Comparison of ENCODE assay signal across 19 cellular contexts in the genomic region with DNA sequence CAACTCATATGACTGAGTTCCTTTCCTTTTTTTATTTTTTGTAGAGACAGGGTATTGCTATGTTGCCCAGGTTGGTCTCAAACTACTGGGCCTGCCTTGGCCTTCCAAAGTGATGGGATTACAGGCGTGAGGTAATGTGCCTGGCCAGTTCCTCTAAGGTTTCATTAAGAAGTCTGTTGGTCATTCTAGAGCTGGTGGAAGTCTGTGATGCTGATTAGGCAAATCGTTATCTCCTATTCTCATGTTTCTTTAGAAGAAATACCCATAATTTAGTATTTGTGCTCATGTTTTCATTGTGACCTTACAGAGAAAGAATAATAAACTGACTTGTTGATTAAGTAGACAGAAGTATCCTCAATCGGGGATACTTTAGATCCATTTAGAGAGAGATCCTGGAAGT.
DNase-seq lines count a peak whose midpoint lies in the region; ATAC-seq, FAIRE-seq and TF ChIP-seq lines count a peak whose summit lies in the region.
"Had no signal": no experiment of that assay in that cellular context is flagged by ENCODE, and none has a peak within 500 bp of the region (broad histone marks: within the 10 kb centered on the region; RNA-seq: fewer than 3 reads in every experiment).

No MANE protein-coding gene starts in this region.

- ATAC-seq in HepG2: no peak
- no peak for ATAC-seq in right lobe of liver
- ATAC-seq in WTC11: 0 out of 2 replicates have a peak, but pooled peaks have one; percentile 19
- ATAC-seq in HG02852 (IDR thresholded peaks at IDR 0.05; ENCODE audit: unreplicated experiment): no peak
- no peak for ATAC-seq in HG03432 (IDR thresholded peaks at IDR 0.05; ENCODE audit: unreplicated experiment)
- ATAC-seq: CD8-positive, alpha-beta T cell had no signal

- H3K27me3 Mint-ChIP-seq in WTC11 (ENCODE audit: low read depth): no peaks in the 10 kb centered on the region

- H3K4me3 ChIP-seq in HepG2 (replicated peaks in 1 of 3; ENCODE audit: insufficient read depth in 1 of 3, low read depth in 2 of 3, low read length in 3 of 3): no peak overlapping the region
- H3K4me3 ChIP-seq in right lobe of liver: no peak overlapping the region
- no peak overlapping the region for H3K4me3 ChIP-seq in mesendoderm (ENCODE audit: low read length)
- H3K4me3 ChIP-seq: BLaER1 had no signal

- peak overlapping the region; percentile 40 for H4K8ac ChIP-seq in mesendoderm (ENCODE audit: low read depth, low read length)

- CTCF ChIA-PET in HepG2 (lab: Yijun Ruan, JAX; ENCODE audit: low intra/inter-chr PET ratio, low total read pairs): no interaction called here
- CTCF ChIA-PET in WTC11 (lab: Charles Lee): interaction anchor here (1.3 kb wide), 1 partner anchor 270 kb away, joined by 4 read pairs; no protein-coding TSS in a partner anchor

- WGBS in HepG2 (ENCODE audit: low lambda C conversion rate): 95% methylated on average over 3 of the region's 3 CpGs
- 79% methylated on average over 3 of the region's 3 CpGs for WGBS in right lobe of liver (ENCODE audit: insufficient coverage, low coverage, low lambda C conversion rate, missing lambda C conversion rate)
- no CpG with 5 or more reads among the region's 3 CpGs for WGBS in mesendoderm (ENCODE audit: extremely low coverage, insufficient coverage, low lambda C conversion rate)

- no peaks in the 10 kb centered on the region for H4K20me1 ChIP-seq in HepG2 (ENCODE audit: insufficient read depth, low read length)
- H4K20me1 ChIP-seq: BLaER1 had no signal

- no TSS peak for BruUV-seq in HepG2 (replicated peaks; lab: Mats Ljungman, UMichigan)

- H3K36me3 Mint-ChIP-seq in WTC11: peaks cover 3% of the 10 kb centered on the region; the same call in 1 of the 2 replicates

- no peak for TF ChIP-seq EP300 in HepG2 (IDR thresholded peaks at IDR 0.05; ENCODE audit: low read depth in 2 of 2, low read length in 2 of 2)
- no peak for TF ChIP-seq EP300 in HepG2 (CRISPR knock-in tag; IDR thresholded peaks at IDR 0.05; ENCODE audit: borderline replicate concordance)

- H3K4me2 ChIP-seq in HepG2 (ENCODE audit: low read depth, low read length) (no peak overlapping the region), mesendoderm (ENCODE audit: low read length) (no peak overlapping the region)

- H3K18ac ChIP-seq in mesendoderm (ENCODE audit: low read length): no peak overlapping the region

- H4K5ac ChIP-seq in mesendoderm (ENCODE audit: low read length): no peak overlapping the region

- H3K36me3 ChIP-seq in HepG2 (replicated peaks in 1 of 2; ENCODE audit: control insufficient read depth in 1 of 2, insufficient read depth in 2 of 2, low read length in 2 of 2) (peaks cover 3 to 25% of the 10 kb centered on the region in 2 experiments; a peak in 4 of 5 replicates), right lobe of liver (no peaks in the 10 kb centered on the region), mesendoderm (ENCODE audit: control insufficient read depth, insufficient read depth, low read length) (peaks cover 1% of the 10 kb centered on the region)
- H3K36me3 ChIP-seq: BE2C had no signal

- H3K9me3 ChIP-seq in HepG2 (ENCODE audit: low read length): no peaks in the 10 kb centered on the region
- H3K9me3 ChIP-seq in right lobe of liver: no peaks in the 10 kb centered on the region
- H3K9me3 ChIP-seq: BE2C, BLaER1, Caco-2 had no signal

- H3K9me3 Mint-ChIP-seq in WTC11: 0 out of 2 replicates have a peak, but pooled peaks cover 4% of the 10 kb centered on the region
- H3K9me3 Mint-ChIP-seq: CD4-positive, alpha-beta T cell; CD8-positive, alpha-beta T cell had no signal

- H3K9ac ChIP-seq in HepG2 (ENCODE audit: insufficient read depth, low read depth, low read length) (no peak overlapping the region), mesendoderm (ENCODE audit: low read length) (no peak overlapping the region)
- H3K9ac ChIP-seq: BLaER1 had no signal

- H2BK15ac ChIP-seq in mesendoderm (replicated peaks; ENCODE audit: low read depth): no peak overlapping the region

- H3K4ac ChIP-seq in mesendoderm (ENCODE audit: low read depth, low read length): no peak overlapping the region

- intact Hi-C loops in HepG2 (cut with micrococcal nuclease; ENCODE audit: unreplicated experiment) (loop anchor here (1.0 kb wide), 1 partner anchor 262 kb away; no protein-coding TSS in a partner anchor), right lobe of liver (cut with DNase I) (no loop called here)

- peaks cover 24% of the 10 kb centered on the region for H3K4me1 Mint-ChIP-seq in WTC11

- H3K27me3 ChIP-seq in HepG2 (ENCODE audit: control insufficient read depth in 1 of 2, insufficient read depth in 2 of 2, low read length in 2 of 2) (no peaks in the 10 kb centered on the region), right lobe of liver (no peaks in the 10 kb centered on the region), mesendoderm (ENCODE audit: insufficient read depth, low read length, poor library complexity) (no peaks in the 10 kb centered on the region)
- H3K27me3 ChIP-seq: BE2C, BLaER1 had no signal

- no peak overlapping the region for H3K4me3 Mint-ChIP-seq in WTC11
- H3K4me3 Mint-ChIP-seq: CD4-positive, alpha-beta T cell; CD8-positive, alpha-beta T cell had no signal

- no peak overlapping the region for H2BK120ac ChIP-seq in mesendoderm (ENCODE audit: low read depth, low read length)

- H3K79me1 ChIP-seq in mesendoderm (ENCODE audit: low read length): no peaks in the 10 kb centered on the region

- H3K4me1 ChIP-seq in HepG2 (ENCODE audit: insufficient read depth, low read length) (no peaks in the 10 kb centered on the region), right lobe of liver (no peaks in the 10 kb centered on the region), mesendoderm (ENCODE audit: control insufficient read depth, low read depth, low read length) (no peaks in the 10 kb centered on the region)
- H3K4me1 ChIP-seq: BE2C had no signal

- peak; percentile 47 for FAIRE-seq in HepG2 (lab: Jason Lieb, UNC)
- FAIRE-seq: G401.6, GM12891, GM19239 had no signal

- H3K27ac Mint-ChIP-seq in WTC11: no peak overlapping the region
- H3K27ac Mint-ChIP-seq: CD4-positive, alpha-beta T cell; CD8-positive, alpha-beta T cell had no signal

- TF ChIP-seq POLR2A in HepG2 (IDR thresholded peaks at IDR 0.05; ENCODE audit: insufficient read depth in 1 of 2, low read depth in 2 of 2, low read length in 2 of 2) (no peak), right lobe of liver (IDR thresholded peaks at IDR 0.05) (no peak)

- H3K27ac ChIP-seq in HepG2 (ENCODE audit: extremely low read length, insufficient read depth, low read length) (no peak overlapping the region), right lobe of liver (no peak overlapping the region), mesendoderm (ENCODE audit: low read depth, low read length) (no peak overlapping the region)
- H3K27ac ChIP-seq: 22Rv1, BLaER1, C4-2B had no signal

- no peak overlapping the region for H3K23ac ChIP-seq in mesendoderm (ENCODE audit: low read length)

- no peak overlapping the region for H3K56ac ChIP-seq in mesendoderm (ENCODE audit: low read length)

- TF ChIP-seq CTCF in HepG2 (CRISPR knock-in tag; IDR thresholded peaks at IDR 0.05) (no peak), right lobe of liver (IDR thresholded peaks at IDR 0.05) (no peak), WTC11 (IDR thresholded peaks at IDR 0.05) (no peak)

- POLR2A ChIA-PET in HepG2 (lab: Yijun Ruan, JAX) (no interaction called here), WTC11 (lab: Charles Lee) (interaction anchor here (0.6 kb wide), 1 partner anchor 1929 kb away, joined by 4 read pairs; no protein-coding TSS in a partner anchor)

- in situ Hi-C loops in HepG2 (cut with HindIII; ENCODE audit: extremely low pct_ligation_motif_present, low pct_unique_long_range_greater_than_20kb): no loop called here

- H3K79me2 ChIP-seq in HepG2 (ENCODE audit: insufficient read depth, low read length) (no peaks in the 10 kb centered on the region), mesendoderm (ENCODE audit: control insufficient read depth, insufficient read depth, low read length) (no peaks in the 10 kb centered on the region)

- no peak overlapping the region for H2BK5ac ChIP-seq in mesendoderm (ENCODE audit: low read length)

- TF ChIP-seq RAD21 in HepG2 (CRISPR knock-in tag; IDR thresholded peaks at IDR 0.05): no peak

- no peak overlapping the region for H2AK5ac ChIP-seq in mesendoderm (ENCODE audit: low read length)

- H2AFZ ChIP-seq in HepG2 (ENCODE audit: low read length): no peak overlapping the region

- DNase-seq in HepG2 (ENCODE audit: low spot score) (no peak), right lobe of liver (no peak), WTC11 (ENCODE audit: low spot score) (no peak), mesendoderm (no peak), COLO668 (lab: John Stamatoyannopoulos, UW; ENCODE audit: unreplicated experiment) (no peak)
- DNase-seq: ACHN; BE2C; Caco-2; Calu3; CD4-positive, alpha-beta T cell; CD8-positive, alpha-beta T cell had no signal

TF ChIP-seq in HepG2, 621 proteins besides CTCF, POLR2A, EP300 and RAD21 (continues in another document):
- TF ChIP-seq, protein P1, sequence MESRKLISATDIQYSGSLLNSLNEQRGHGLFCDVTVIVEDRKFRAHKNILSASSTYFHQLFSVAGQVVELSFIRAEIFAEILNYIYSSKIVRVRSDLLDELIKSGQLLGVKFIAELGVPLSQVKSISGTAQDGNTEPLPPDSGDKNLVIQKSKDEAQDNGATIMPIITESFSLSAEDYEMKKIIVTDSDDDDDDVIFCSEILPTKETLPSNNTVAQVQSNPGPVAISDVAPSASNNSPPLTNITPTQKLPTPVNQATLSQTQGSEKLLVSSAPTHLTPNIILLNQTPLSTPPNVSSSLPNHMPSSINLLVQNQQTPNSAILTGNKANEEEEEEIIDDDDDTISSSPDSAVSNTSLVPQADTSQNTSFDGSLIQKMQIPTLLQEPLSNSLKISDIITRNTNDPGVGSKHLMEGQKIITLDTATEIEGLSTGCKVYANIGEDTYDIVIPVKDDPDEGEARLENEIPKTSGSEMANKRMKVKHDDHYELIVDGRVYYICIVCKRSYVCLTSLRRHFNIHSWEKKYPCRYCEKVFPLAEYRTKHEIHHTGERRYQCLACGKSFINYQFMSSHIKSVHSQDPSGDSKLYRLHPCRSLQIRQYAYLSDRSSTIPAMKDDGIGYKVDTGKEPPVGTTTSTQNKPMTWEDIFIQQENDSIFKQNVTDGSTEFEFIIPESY (CRISPR knock-in tag; IDR thresholded peaks at IDR 0.05): no peak

TF ChIP-seq in WTC11, 78 proteins besides CTCF, POLR2A, EP300 and RAD21 (continues in another document):
- no peak for TF ChIP-seq TP53 (CRISPR knock-in tag; IDR thresholded peaks at IDR 0.05)
- no peak for TF ChIP-seq CREB1 (CRISPR knock-in tag; IDR thresholded peaks at IDR 0.05)
- TF ChIP-seq CBFB (CRISPR knock-in tag; IDR thresholded peaks at IDR 0.05; ENCODE audit: low read depth): no peak
- no peak for TF ChIP-seq FOXJ3 (CRISPR knock-in tag; IDR thresholded peaks at IDR 0.05; ENCODE audit: borderline replicate concordance)
